9 cellular contexts compared by ENCODE assay signal in genomic region chr4:185730849-185731608, GRCh38.
DNase-seq lines count a peak whose midpoint lies in the region; ATAC-seq and TF ChIP-seq lines count a peak whose summit lies in the region.
"Had no signal": no experiment of that assay in that cellular context is flagged by ENCODE, and none has a peak within 500 bp of the region (broad histone marks: within the 10 kb centered on the region; RNA-seq: fewer than 3 reads in every experiment).

No MANE protein-coding gene starts in this region.

- no peaks in the 10 kb centered on the region for H3K36me3 Mint-ChIP-seq in dendritic cell treated with granulocyte-macrophage colony-stimulating factor and Interleukin-4, amounts not matched to agents 40 ng/mL and 50 ng/mL, for 4 days (ENCODE audit: low read depth)
- no peaks in the 10 kb centered on the region for H3K36me3 Mint-ChIP-seq in Calu3 (ENCODE audit: insufficient read depth, unreplicated experiment)
- H3K36me3 Mint-ChIP-seq in activated CD4-positive, alpha-beta memory T cell treated with anti-CD3 and anti-CD28 coated beads, Interleukin-2, amount 10 ng/mL, durations not matched to agents 7 days and 5 days (ENCODE audit: low read depth) = no peaks in the 10 kb centered on the region
- H3K36me3 Mint-ChIP-seq in activated T-cell treated with anti-CD3 and anti-CD28 coated beads, Interleukin-2, amount 50 U/mL, for 24 hours (ENCODE audit: low read depth) = no peaks in the 10 kb centered on the region

- no peak for TF ChIP-seq POLR2A in stomach (IDR thresholded peaks at IDR 0.05)

- intact Hi-C loops in dendritic cell treated with granulocyte-macrophage colony-stimulating factor and Interleukin-4, amounts not matched to agents 40 ng/mL and 50 ng/mL, for 4 days (cut with micrococcal nuclease) = loop anchor here (10.0 kb wide), 1 partner anchor 526 kb away; the partner anchor contains the start of genes CFAP97 and SNX25
- intact Hi-C loops in stomach (cut with DNase I; ENCODE audit: low total_unique reads) (no loop called here), Calu3 (cut with micrococcal nuclease; ENCODE audit: unreplicated experiment) (no loop called here)

- H3K4me1 Mint-ChIP-seq in dendritic cell treated with granulocyte-macrophage colony-stimulating factor and Interleukin-4, amounts not matched to agents 40 ng/mL and 50 ng/mL, for 4 days (ENCODE audit: low read depth) = peaks cover 59% of the 10 kb centered on the region
- H3K4me1 Mint-ChIP-seq in Calu3 (ENCODE audit: low read depth, unreplicated experiment) = peaks cover 11% of the 10 kb centered on the region
- H3K4me1 Mint-ChIP-seq in activated CD4-positive, alpha-beta memory T cell treated with anti-CD3 and anti-CD28 coated beads, Interleukin-2, amount 10 ng/mL, durations not matched to agents 7 days and 5 days = peaks cover 2% of the 10 kb centered on the region
- H3K4me1 Mint-ChIP-seq in activated T-cell treated with anti-CD3 and anti-CD28 coated beads, Interleukin-2, amount 50 U/mL, for 24 hours (ENCODE audit: low read depth) = no peaks in the 10 kb centered on the region

- no peaks in the 10 kb centered on the region for H3K9me3 Mint-ChIP-seq in dendritic cell treated with granulocyte-macrophage colony-stimulating factor and Interleukin-4, amounts not matched to agents 40 ng/mL and 50 ng/mL, for 4 days
- no peaks in the 10 kb centered on the region for H3K9me3 Mint-ChIP-seq in Calu3 (ENCODE audit: low read depth, unreplicated experiment)
- H3K9me3 Mint-ChIP-seq in activated CD4-positive, alpha-beta memory T cell treated with anti-CD3 and anti-CD28 coated beads, Interleukin-2, amount 10 ng/mL, durations not matched to agents 7 days and 5 days = no peaks in the 10 kb centered on the region
- no peaks in the 10 kb centered on the region for H3K9me3 Mint-ChIP-seq in activated T-cell treated with anti-CD3 and anti-CD28 coated beads, Interleukin-2, amount 50 U/mL, for 24 hours

- no peaks in the 10 kb centered on the region for H3K9me3 ChIP-seq in stomach

- no TSS peak for BruUV-seq in Calu3 (replicated peaks; lab: Mats Ljungman, UMichigan)

- CTCF ChIA-PET in Calu3 (lab: Charles Lee) = interaction anchor here (0.9 kb wide), 1 partner anchor 12 kb away, joined by 3 read pairs; no protein-coding TSS in a partner anchor
- CTCF ChIA-PET in activated CD4-positive, alpha-beta memory T cell treated with anti-CD3 and anti-CD28 coated beads, Interleukin-2, amount 10 ng/mL, durations not matched to agents 7 days and 5 days (lab: Charles Lee) = no interaction called here

- peaks cover 4% of the 10 kb centered on the region for H3K27me3 Mint-ChIP-seq in dendritic cell treated with granulocyte-macrophage colony-stimulating factor and Interleukin-4, amounts not matched to agents 40 ng/mL and 50 ng/mL, for 4 days
- H3K27me3 Mint-ChIP-seq in Calu3 (ENCODE audit: unreplicated experiment) = no peaks in the 10 kb centered on the region
- H3K27me3 Mint-ChIP-seq in activated CD4-positive, alpha-beta memory T cell treated with anti-CD3 and anti-CD28 coated beads, Interleukin-2, amount 10 ng/mL, durations not matched to agents 7 days and 5 days = peaks cover 4% of the 10 kb centered on the region
- peaks cover 28% of the 10 kb centered on the region for H3K27me3 Mint-ChIP-seq in activated T-cell treated with anti-CD3 and anti-CD28 coated beads, Interleukin-2, amount 50 U/mL, for 24 hours

- H3K27me3 ChIP-seq in stomach = no peaks in the 10 kb centered on the region

- TF ChIP-seq CTCF in stomach (IDR thresholded peaks at IDR 0.05) (peak in 1 of 7 experiments; percentile 7), Calu3 (IDR thresholded peaks at IDR 0.05; ENCODE audit: unreplicated experiment) (no peak)

- H3K4me3 Mint-ChIP-seq in dendritic cell treated with granulocyte-macrophage colony-stimulating factor and Interleukin-4, amounts not matched to agents 40 ng/mL and 50 ng/mL, for 4 days = no peak overlapping the region
- H3K4me3 Mint-ChIP-seq in Calu3 (ENCODE audit: low read depth, unreplicated experiment) = no peak overlapping the region
- no peak overlapping the region for H3K4me3 Mint-ChIP-seq in activated CD4-positive, alpha-beta memory T cell treated with anti-CD3 and anti-CD28 coated beads, Interleukin-2, amount 10 ng/mL, durations not matched to agents 7 days and 5 days
- no peak overlapping the region for H3K4me3 Mint-ChIP-seq in activated T-cell treated with anti-CD3 and anti-CD28 coated beads, Interleukin-2, amount 50 U/mL, for 24 hours

- no peak overlapping the region for H3K4me3 ChIP-seq in stomach

- H3K4me1 ChIP-seq in stomach = peaks cover 8 to 81% (median 50%) of the 10 kb centered on the region in 4 donors

- POLR2A ChIA-PET in activated CD4-positive, alpha-beta memory T cell treated with anti-CD3 and anti-CD28 coated beads, Interleukin-2, amount 10 ng/mL, durations not matched to agents 7 days and 5 days (lab: Charles Lee) = no interaction called here

- WGBS in stomach, 5 donors = 63 to 83% (median 76%) methylated on average over 3 of the region's 3 CpGs

- no peak for TF ChIP-seq EP300 in stomach (IDR thresholded peaks at IDR 0.05)

- ATAC-seq in GM19438 (IDR thresholded peaks at IDR 0.05; ENCODE audit: low read depth, unreplicated experiment) = peak; percentile 43
- peak; percentile 52 for ATAC-seq in HG03135 (IDR thresholded peaks at IDR 0.05; ENCODE audit: unreplicated experiment)

- H3K27ac Mint-ChIP-seq in dendritic cell treated with granulocyte-macrophage colony-stimulating factor and Interleukin-4, amounts not matched to agents 40 ng/mL and 50 ng/mL, for 4 days = peak overlapping the region; percentile 46
- no peak overlapping the region for H3K27ac Mint-ChIP-seq in Calu3 (ENCODE audit: unreplicated experiment)
- H3K27ac Mint-ChIP-seq in activated CD4-positive, alpha-beta memory T cell treated with anti-CD3 and anti-CD28 coated beads, Interleukin-2, amount 10 ng/mL, durations not matched to agents 7 days and 5 days = no peak overlapping the region
- H3K27ac Mint-ChIP-seq in activated T-cell treated with anti-CD3 and anti-CD28 coated beads, Interleukin-2, amount 50 U/mL, for 24 hours = no peak overlapping the region

- H3K36me3 ChIP-seq in stomach = peaks cover 0 to 10% (median 4%) of the 10 kb centered on the region in 4 donors

- DNase-seq in stomach (no peak), Calu3 (no peak)
- DNase-seq in activated CD4-positive, alpha-beta memory T cell treated with anti-CD3 and anti-CD28 coated beads, Interleukin-2, amount 10 ng/mL, durations not matched to agents 7 days and 5 days = no peak
- no peak for DNase-seq in activated T-cell treated with anti-CD3 and anti-CD28 coated beads, Interleukin-2, amount 50 U/mL, for 24 hours
- no peak for DNase-seq in stimulated activated CD4-positive, alpha-beta T cell treated with anti-CD3 and anti-CD28 coated beads, Interleukin-4, amount 100 ng/mL, for 4 hours
- DNase-seq: posterior cingulate gyrus had no signal

- H3K27ac ChIP-seq in stomach = peak overlapping the region in 4 of 5 donors; percentile 56 to 84 (median 66)
